29 cellular contexts compared by ENCODE assay signal in the genomic region with DNA sequence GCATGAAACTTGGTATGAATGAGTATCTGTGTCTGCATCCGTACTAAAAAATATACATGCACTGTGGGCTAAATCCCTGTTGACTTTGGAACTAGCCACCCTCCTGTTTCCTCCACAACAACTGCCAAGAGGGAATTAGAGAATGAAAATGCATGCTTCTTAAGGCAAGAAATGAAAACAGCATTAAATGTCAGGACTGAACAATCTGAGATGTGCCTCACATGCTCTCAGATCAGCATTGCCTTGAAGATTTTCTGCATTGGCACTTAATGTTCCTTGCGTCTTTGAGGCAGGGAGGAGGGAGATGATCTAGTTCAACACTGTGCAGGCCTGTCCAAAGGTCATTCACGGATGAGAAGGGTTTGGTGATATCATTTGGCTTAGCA. TPM values are rescaled to one million over a fixed set of nuclear protein-coding genes. Genes with fewer than 3 reads are reported as not detected.
DNase-seq lines count a peak whose midpoint lies in the region; ATAC-seq, FAIRE-seq and TF ChIP-seq lines count a peak whose summit lies in the region.
"Had no signal": no experiment of that assay in that cellular context is flagged by ENCODE, and none has a peak within 500 bp of the region (broad histone marks: within the 10 kb centered on the region; RNA-seq: fewer than 3 reads in every experiment).

No MANE protein-coding gene starts in this region.

- H3K27me3 Mint-ChIP-seq in osteocyte (ENCODE audit: unreplicated experiment): no peaks in the 10 kb centered on the region
- H3K27me3 Mint-ChIP-seq: activated CD4-positive, alpha-beta T cell treated with anti-CD3 and anti-CD28 coated beads, Interleukin-2, amount 10 ng/mL, durations not matched to agents 24 days and 14 days; activated naive CD4-positive, alpha-beta T cell treated with anti-CD3 and anti-CD28 coated beads, Interleukin-2, amount 50 U/mL, for 24 hours; effector memory CD8-positive, alpha-beta T cell had no signal

- TF ChIP-seq CTCF in A549 (IDR thresholded peaks at IDR 0.05) (no peak), VCaP (conservative IDR thresholded peaks at IDR 0.05) (no peak), fibroblast of mammary gland (conservative IDR thresholded peaks at IDR 0.05; ENCODE audit: control insufficient read depth, insufficient read depth, low read depth, low read length) (no peak), osteocyte (IDR thresholded peaks at IDR 0.05) (no peak)

- DNase-seq in A549 (ENCODE audit: low read depth in 1 of 2, low spot score in 1 of 2): peak in 1 of 2 experiments; percentile 36
- peak; percentile 10 for DNase-seq in fibroblast of mammary gland (ENCODE audit: low read depth)
- no peak for DNase-seq in osteocyte (ENCODE audit: extremely low spot score, unreplicated experiment)
- no peak for DNase-seq in NCI-H2081 treated with DMSO at 0.1 percent for 48 hours (lab: John Stamatoyannopoulos, UW)
- no peak for DNase-seq in NCI-H446 treated with DMSO at 0.1 percent for 48 hours (lab: John Stamatoyannopoulos, UW)
- DNase-seq: 8988T; activated CD4-positive, alpha-beta T cell treated with anti-CD3 and anti-CD28 coated beads, Interleukin-2, amount 10 ng/mL, durations not matched to agents 24 days and 14 days; DMS79 treated with DMSO at 0.1 percent for 48 hours; effector memory CD8-positive, alpha-beta T cell; KG1; kidney glomerular epithelial cell; MV-4-11; naive B cell; NCI-H187; NCI-H345; SIG-M5; stimulated activated CD4-positive, alpha-beta T cell treated with anti-CD3 and anti-CD28 coated beads, Interleukin-2, amount 100 ng/mL, for 24 hours had no signal

- CTCF ChIA-PET in A549 (lab: Yijun Ruan, JAX): no interaction called here

- H3K4me3 ChIP-seq in A549 (no peak overlapping the region), fibroblast of mammary gland (ENCODE audit: control insufficient read depth, low read depth, low read length) (no peak overlapping the region)
- H3K4me3 ChIP-seq: esophagus muscularis mucosa, GM12878, thoracic aorta had no signal

- peak overlapping the region; percentile 21 for H3K27ac Mint-ChIP-seq in osteocyte (ENCODE audit: unreplicated experiment)
- H3K27ac Mint-ChIP-seq: activated CD4-positive, alpha-beta T cell treated with anti-CD3 and anti-CD28 coated beads, Interleukin-2, amount 10 ng/mL, durations not matched to agents 24 days and 14 days; activated naive CD4-positive, alpha-beta T cell treated with anti-CD3 and anti-CD28 coated beads, Interleukin-2, amount 50 U/mL, for 24 hours; effector memory CD8-positive, alpha-beta T cell; naive B cell; stimulated activated effector memory CD8-positive, alpha-beta T cell treated with anti-CD3 and anti-CD28 coated beads, Interleukin-12 subunit alpha, Interleukin-12 subunit beta, amount 100 ng/mL, for 72 hours had no signal

- peak overlapping the region; percentile 20 to 47; a peak in 2 of 6 replicates for H3K27ac ChIP-seq in A549
- peak overlapping the region; percentile 35; the same call in 1 of the 2 replicates for H3K27ac ChIP-seq in VCaP
- H3K27ac ChIP-seq: esophagus muscularis mucosa, parathyroid adenoma, thoracic aorta had no signal

- no peak for TF ChIP-seq EP300 in A549 (IDR thresholded peaks at IDR 0.05)

- FAIRE-seq in A549 (lab: Jason Lieb, UNC): peak; percentile 46
- FAIRE-seq: astrocyte, colon, GM12878 had no signal

- no peaks in the 10 kb centered on the region for H3K36me3 Mint-ChIP-seq in osteocyte (ENCODE audit: unreplicated experiment)
- H3K36me3 Mint-ChIP-seq: activated naive CD4-positive, alpha-beta T cell treated with anti-CD3 and anti-CD28 coated beads, Interleukin-2, amount 50 U/mL, for 24 hours; stimulated activated effector memory CD8-positive, alpha-beta T cell treated with anti-CD3 and anti-CD28 coated beads, Interleukin-12 subunit alpha, Interleukin-12 subunit beta, amount 100 ng/mL, for 72 hours had no signal

- peaks cover 18% of the 10 kb centered on the region for H3K4me1 ChIP-seq in A549
- H3K4me1 ChIP-seq: parathyroid adenoma had no signal

- no peaks in the 10 kb centered on the region for H3K9me3 Mint-ChIP-seq in osteocyte (ENCODE audit: unreplicated experiment)
- H3K9me3 Mint-ChIP-seq: activated naive CD4-positive, alpha-beta T cell treated with anti-CD3 and anti-CD28 coated beads, Interleukin-2, amount 50 U/mL, for 24 hours; effector memory CD8-positive, alpha-beta T cell; stimulated activated effector memory CD8-positive, alpha-beta T cell treated with anti-CD3 and anti-CD28 coated beads, Interleukin-12 subunit alpha, Interleukin-12 subunit beta, amount 100 ng/mL, for 72 hours had no signal

- POLR2A ChIA-PET in A549 (lab: Yijun Ruan, JAX): no interaction called here

- ATAC-seq in A549: peak; percentile 46 to 70; a peak in 3 of 6 replicates
- ATAC-seq in GM18868 (IDR thresholded peaks at IDR 0.05; ENCODE audit: unreplicated experiment): no peak
- ATAC-seq in GM21576 (IDR thresholded peaks at IDR 0.05; ENCODE audit: unreplicated experiment): no peak
- ATAC-seq: effector memory CD8-positive, alpha-beta T cell; stimulated activated effector memory CD8-positive, alpha-beta T cell treated with anti-CD3 and anti-CD28 coated beads, Interleukin-12 subunit alpha, Interleukin-12 subunit beta, amount 100 ng/mL, for 72 hours had no signal

- peak overlapping the region; percentile 55 for H3K4me2 ChIP-seq in A549

- H3K9me3 ChIP-seq in A549: no peaks in the 10 kb centered on the region
- H3K9me3 ChIP-seq: esophagus muscularis mucosa, thoracic aorta had no signal

- 14% methylated on average over 3 of the region's 3 CpGs for WGBS in A549 (ENCODE audit: missing lambda C conversion rate)

- H3K4me1 Mint-ChIP-seq in osteocyte (ENCODE audit: unreplicated experiment): peaks cover 53% of the 10 kb centered on the region
- H3K4me1 Mint-ChIP-seq: activated CD4-positive, alpha-beta T cell treated with anti-CD3 and anti-CD28 coated beads, Interleukin-2, amount 10 ng/mL, durations not matched to agents 24 days and 14 days; activated naive CD4-positive, alpha-beta T cell treated with anti-CD3 and anti-CD28 coated beads, Interleukin-2, amount 50 U/mL, for 24 hours; stimulated activated effector memory CD8-positive, alpha-beta T cell treated with anti-CD3 and anti-CD28 coated beads, Interleukin-12 subunit alpha, Interleukin-12 subunit beta, amount 100 ng/mL, for 72 hours had no signal

- no peak for TF ChIP-seq RAD21 in A549 (conservative IDR thresholded peaks at IDR 0.05 in 1 of 2, IDR thresholded peaks at IDR 0.05 in 1 of 2)

- H3K4me3 Mint-ChIP-seq in osteocyte (ENCODE audit: unreplicated experiment): peak overlapping the region; percentile 9
- H3K4me3 Mint-ChIP-seq: activated CD4-positive, alpha-beta T cell treated with anti-CD3 and anti-CD28 coated beads, Interleukin-2, amount 10 ng/mL, durations not matched to agents 24 days and 14 days; activated naive CD4-positive, alpha-beta T cell treated with anti-CD3 and anti-CD28 coated beads, Interleukin-2, amount 50 U/mL, for 24 hours; effector memory CD8-positive, alpha-beta T cell; naive B cell; stimulated activated effector memory CD8-positive, alpha-beta T cell treated with anti-CD3 and anti-CD28 coated beads, Interleukin-12 subunit alpha, Interleukin-12 subunit beta, amount 100 ng/mL, for 72 hours had no signal

- no peak for TF ChIP-seq POLR2A in A549 (IDR thresholded peaks at IDR 0.05; ENCODE audit: low read length)

TF ChIP-seq in A549, 52 proteins besides CTCF, POLR2A, EP300 and RAD21:
- TF ChIP-seq EHMT2 (IDR thresholded peaks at IDR 0.05; ENCODE audit: low read depth) (no peak), MAX (IDR thresholded peaks at IDR 0.05) (0 out of 2 replicates have a peak, but pooled peaks have one; percentile 7), CBX8 (IDR thresholded peaks at IDR 0.05) (no peak)

RNA-seq across cellular contexts. Expression of gene RIN2, which starts 47.7 kb away (rescaled TPM):
- 34.7 and 36.3 TPM in 2 replicates for polyA plus RNA-seq in A549 (2011; rRNA removed)
- polyA plus RNA-seq in A549 (2012; cell fraction: cytosol; rRNA removed): 14.1 and 15.0 TPM in 2 replicates
- 13.0 and 15.5 TPM in 2 replicates for polyA plus RNA-seq in A549 (2012; cell fraction: nucleus; rRNA removed)
- polyA plus RNA-seq in A549 (2017; fragmentation: RNase III; extraction: RNeasy Plus Mini Kit Qiagen cat#74134 plus additional on column Dnase treatment): 22.4 to 23.3 TPM (median 22.7 TPM) in 3 replicates
- polyA minus RNA-seq in A549 (2011; rRNA and poly(A)+ RNA removed): 102 and 124 TPM in 2 replicates
- total RNA-seq in osteocyte: 47.0 and 55.5 TPM in 2 replicates
- total RNA-seq: activated CD4-positive, alpha-beta T cell treated with anti-CD3 and anti-CD28 coated beads, Interleukin-2, amount 10 ng/mL, durations not matched to agents 24 days and 14 days; T-helper 1 cell treated with Interleukin-12 subunit alpha and Interleukin-12 subunit beta and Interleukin-4 antibody, amounts not matched to agents 30 ng/mL and 1 ng/mL, for 36 hours had no signal

Comparison
In these comparisons a context has a peak if more than half of its experiments do, and no peak if none do; other contexts are left out.
1. ATAC-seq: peak in A549 (2 of 2); none in GM18868 (single experiment) and GM21576 (single experiment).